ENCODE assay signal across 11 cellular contexts in the genomic region with DNA sequence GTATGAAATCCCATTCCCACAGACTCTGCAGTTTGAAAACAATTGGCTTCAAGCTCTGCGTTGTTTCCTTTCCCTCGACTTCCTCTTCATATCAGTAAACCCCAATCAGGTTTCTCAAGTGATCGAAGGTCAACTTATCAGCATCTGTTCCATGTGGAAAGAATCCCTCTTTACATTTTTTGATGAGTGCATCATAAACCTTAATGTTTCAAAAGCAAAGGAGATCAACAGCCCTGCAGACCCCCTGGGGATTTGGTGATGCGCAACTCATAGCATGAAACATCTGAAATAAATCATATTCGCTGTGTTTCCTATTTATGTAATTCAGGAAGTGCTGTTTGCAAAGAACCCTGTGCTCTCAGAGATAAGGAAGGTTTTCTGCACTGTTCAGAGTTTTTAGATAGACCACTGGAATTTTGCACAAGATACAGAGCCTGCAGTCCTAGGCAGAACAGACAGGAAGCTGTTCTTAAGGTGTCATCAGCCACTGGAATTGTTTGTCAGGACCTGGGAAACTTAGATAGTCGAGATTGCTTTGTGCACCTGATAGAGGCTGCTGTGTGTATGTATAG.
DNase-seq lines count a peak whose midpoint lies in the region; ATAC-seq and TF ChIP-seq lines count a peak whose summit lies in the region.
"Had no signal": no experiment of that assay in that cellular context is flagged by ENCODE, and none has a peak within 500 bp of the region (broad histone marks: within the 10 kb centered on the region; RNA-seq: fewer than 3 reads in every experiment).

No MANE protein-coding gene starts in this region.

- H3K79me2 ChIP-seq in DND-41 (ENCODE audit: insufficient read depth, low read length) (no peaks in the 10 kb centered on the region), osteoblast (ENCODE audit: insufficient read depth, low read length) (no peaks in the 10 kb centered on the region)

- H3K4me2 ChIP-seq in DND-41 (ENCODE audit: insufficient read depth, low read length) = no peak overlapping the region
- peak overlapping the region; percentile 53 for H3K4me2 ChIP-seq in osteoblast (ENCODE audit: insufficient read depth, low read length)

- DNase-seq in DND-41 (no peak), NCI-H226 (peak; percentile 95), brain pericyte (ENCODE audit: low read depth, low spot score) (peak; percentile 12), osteoblast (ENCODE audit: insufficient read length, low spot score, missing footprints) (peak; percentile 56), caudate nucleus (lab: John Stamatoyannopoulos, UW) (no peak), lower leg skin (ENCODE audit: low spot score in 2 of 2) (no peak), GM10266 (ENCODE audit: extremely low spot score) (no peak)
- DNase-seq: activated CD8-positive, alpha-beta memory T cell treated with anti-CD3 and anti-CD28 coated beads for 24 hours; dorsolateral prefrontal cortex had no signal

- ATAC-seq in DND-41 (ENCODE audit: insufficient read depth, low read depth) (peak; percentile 33; the same call in 1 of the 3 replicates), HG02588 (IDR thresholded peaks at IDR 0.05; ENCODE audit: unreplicated experiment) (no peak)

- H4K20me1 ChIP-seq in DND-41 (ENCODE audit: insufficient read depth, low read length) (no peaks in the 10 kb centered on the region), osteoblast (ENCODE audit: insufficient read depth, low read length) (no peaks in the 10 kb centered on the region)

- no peak overlapping the region for H3K4me3 ChIP-seq in DND-41 (ENCODE audit: low read depth in 1 of 2, low read length in 2 of 2)
- H3K4me3 ChIP-seq in osteoblast (ENCODE audit: insufficient read depth, low read length) = peak overlapping the region; percentile 20
- H3K4me3 ChIP-seq in lower leg skin (ENCODE audit: low read depth, poor library complexity, severe bottlenecking) = no peak overlapping the region
- H3K4me3 ChIP-seq: dorsolateral prefrontal cortex, uterus had no signal

- intact Hi-C loops in lower leg skin (cut with DNase I; ENCODE audit: low total_unique reads) = no loop called here

- no peaks in the 10 kb centered on the region for H3K9me3 ChIP-seq in DND-41 (ENCODE audit: insufficient read depth, low read length, severe bottlenecking)
- no peaks in the 10 kb centered on the region for H3K9me3 ChIP-seq in osteoblast (ENCODE audit: low read depth, low read length)
- H3K9me3 ChIP-seq: uterus had no signal

- TF ChIP-seq POLR2A in lower leg skin (IDR thresholded peaks at IDR 0.05) = no peak

- H2AFZ ChIP-seq in DND-41 (ENCODE audit: low read depth, low read length) = no peak overlapping the region
- no peak overlapping the region for H2AFZ ChIP-seq in osteoblast (ENCODE audit: low read length)

- TF ChIP-seq CTCF in DND-41 (IDR thresholded peaks at IDR 0.05; ENCODE audit: borderline replicate concordance, extremely low read depth, low read length, poor library complexity, severe bottlenecking) = no peak
- no peak for TF ChIP-seq CTCF in osteoblast (IDR thresholded peaks at IDR 0.05; ENCODE audit: extremely low read depth, low read depth, low read length)
- no peak for TF ChIP-seq CTCF in lower leg skin (IDR thresholded peaks at IDR 0.05)
- no peak for TF ChIP-seq CTCF in GM10266 (IDR thresholded peaks at IDR 0.05; ENCODE audit: control insufficient read depth, insufficient read depth, low read depth, missing control alignments)

- WGBS in lower leg skin, 2 donors = 20 to 26% methylated on average over 6 of the region's 6 CpGs

- no peak overlapping the region for H3K9ac ChIP-seq in DND-41 (ENCODE audit: low read depth, low read length)

- no peaks in the 10 kb centered on the region for H3K4me1 ChIP-seq in DND-41 (ENCODE audit: insufficient read depth, low read length)
- H3K4me1 ChIP-seq in osteoblast (ENCODE audit: insufficient read depth, low read length) = peaks cover 6% of the 10 kb centered on the region
- H3K4me1 ChIP-seq: uterus had no signal

- H3K36me3 ChIP-seq in DND-41 (ENCODE audit: insufficient read depth, low read length) (no peaks in the 10 kb centered on the region), osteoblast (ENCODE audit: insufficient read depth, low read length) (no peaks in the 10 kb centered on the region)
- H3K36me3 ChIP-seq: uterus had no signal

- H3K27me3 ChIP-seq in DND-41 (ENCODE audit: insufficient read depth, low read length, poor library complexity) (no peaks in the 10 kb centered on the region), osteoblast (ENCODE audit: insufficient read depth, low read length) (no peaks in the 10 kb centered on the region)
- H3K27me3 ChIP-seq: uterus had no signal

- no peak overlapping the region for H3K27ac ChIP-seq in DND-41 (ENCODE audit: low read length)
- no peak overlapping the region for H3K27ac ChIP-seq in osteoblast (ENCODE audit: low read depth, low read length)
- no peak overlapping the region for H3K27ac ChIP-seq in caudate nucleus (ENCODE audit: low read depth, low read length)
- H3K27ac ChIP-seq: dorsolateral prefrontal cortex, uterus had no signal

Comparison
In these comparisons a context has a peak if more than half of its experiments do, and no peak if none do; other contexts are left out.
1. DNase-seq: peak in NCI-H226 (single experiment), brain pericyte (single experiment) and osteoblast (single experiment); none in DND-41 (single experiment), caudate nucleus (0 of 61), lower leg skin (0 of 2) and GM10266 (single experiment).